17 cellular contexts compared by ENCODE assay signal in genomic region chr3:117261907-117262518, GRCh38.
"Had no signal": no experiment of that assay in that cellular context is flagged by ENCODE, and none has a peak within 500 bp of the region (broad histone marks: within the 10 kb centered on the region; RNA-seq: fewer than 3 reads in every experiment).

No MANE protein-coding gene starts in this region.

- H3K27me3 ChIP-seq: gastrocnemius medialis, heart right ventricle, stomach, uterus had no signal

- FAIRE-seq: astrocyte, kidney had no signal

- H3K9me3 ChIP-seq: gastrocnemius medialis, heart right ventricle, stomach, thoracic aorta, uterus had no signal

- H3K4me1 ChIP-seq: gastrocnemius medialis, heart right ventricle, uterus had no signal

- H3K4me3 ChIP-seq: coronary artery, gastrocnemius medialis, heart right ventricle, stomach, thoracic aorta, uterus had no signal

- ATAC-seq: gastrocnemius medialis, heart right ventricle had no signal

- H3K36me3 ChIP-seq: gastrocnemius medialis, heart right ventricle, stomach, thoracic aorta, uterus had no signal

- DNase-seq: activated CD4-positive, alpha-beta T cell treated with anti-CD3 and anti-CD28 coated beads for 48 hours; activated CD8-positive, alpha-beta memory T cell treated with anti-CD3 and anti-CD28 coated beads for 24 hours; activated naive CD4-positive, alpha-beta T cell treated with Interleukin-2 at 50 U/mL for 16 hours; caudate nucleus; effector CD4-positive, alpha-beta T cell; gastrocnemius medialis; heart right ventricle; kidney; mammary epithelial cell; retina; stimulated activated CD4-positive, alpha-beta T cell treated with anti-CD3 and anti-CD28 coated beads, Interleukin-4, amount 100 ng/mL, for 4 hours; stomach; T-helper 1 cell; uterus had no signal

- H3K27ac ChIP-seq: coronary artery, gastrocnemius medialis, heart right ventricle, stomach, thoracic aorta, uterus had no signal
